In genomic region chr6:23736577-23736976, GRCh38 we compare ENCODE assay signal across 6 cellular contexts.
"Had no signal": no experiment of that assay in that cellular context is flagged by ENCODE, and none has a peak within 500 bp of the region (broad histone marks: within the 10 kb centered on the region; RNA-seq: fewer than 3 reads in every experiment).

No MANE protein-coding gene starts in this region.

- H3K27ac ChIP-seq: HL-60 had no signal

- H3K27me3 Mint-ChIP-seq: IgD-negative memory B cell had no signal

- H3K27ac Mint-ChIP-seq: IgD-negative memory B cell had no signal

- H3K4me3 ChIP-seq: K562 had no signal

- H3K36me3 Mint-ChIP-seq: IgD-negative memory B cell had no signal

- DNase-seq: IMR-90, KBM-7 had no signal

- H3K4me1 Mint-ChIP-seq: IgD-negative memory B cell had no signal

- ATAC-seq: HepG2, K562 had no signal
